Comparison of ENCODE assay signal across 9 cellular contexts in genomic region chr4:79852305-79852730, GRCh38.
DNase-seq lines count a peak whose midpoint lies in the region; ATAC-seq and TF ChIP-seq lines count a peak whose summit lies in the region.
"Had no signal": no experiment of that assay in that cellular context is flagged by ENCODE, and none has a peak within 500 bp of the region (broad histone marks: within the 10 kb centered on the region; RNA-seq: fewer than 3 reads in every experiment).

No MANE protein-coding gene starts in this region.

- H3K9ac ChIP-seq in IMR-90 (ENCODE audit: low read depth, low read length): no peak overlapping the region

- no peak for TF ChIP-seq EP300 in transverse colon (IDR thresholded peaks at IDR 0.05; ENCODE audit: low read depth)

- peak overlapping the region; percentile 63; the same call in 1 of the 2 replicates for H3K27ac ChIP-seq in IMR-90 (ENCODE audit: insufficient read depth, low read length)
- peak overlapping the region in 3 of 4 donors; percentile 5 to 41 (median 24) for H3K27ac ChIP-seq in transverse colon

- H2BK15ac ChIP-seq in IMR-90 (ENCODE audit: low read depth, low read length): no peak overlapping the region; the same call in 2 of the 3 replicates

- H2AFZ ChIP-seq in IMR-90 (replicated peaks; ENCODE audit: low read length, poor library complexity): peak overlapping the region; percentile 79

- peak overlapping the region; percentile 59 for H3K14ac ChIP-seq in IMR-90 (replicated peaks; ENCODE audit: low read depth, low read length)

- H3K36me3 ChIP-seq in IMR-90 (ENCODE audit: control insufficient read depth, insufficient read depth, low read length) (no peaks in the 10 kb centered on the region), transverse colon (no peaks in the 10 kb centered on the region)

- H4K20me1 ChIP-seq in IMR-90 (ENCODE audit: insufficient read depth, low read length): no peaks in the 10 kb centered on the region

- H2BK5ac ChIP-seq in IMR-90 (ENCODE audit: low read depth, low read length, poor library complexity, severe bottlenecking): peak overlapping the region; percentile 47

- H3K4me2 ChIP-seq in IMR-90 (ENCODE audit: low read depth, low read length): peak overlapping the region; percentile 30

- dilution Hi-C loops in IMR-90 (cut with HindIII; ENCODE audit: low sequenced_read_pairs, unreplicated experiment): no loop called here

- H4K8ac ChIP-seq in IMR-90 (ENCODE audit: low read depth in 2 of 2, low read length in 2 of 2): peak overlapping the region; percentile 66 to 86; a peak in 3 of 4 replicates

- H4K91ac ChIP-seq in IMR-90 (ENCODE audit: insufficient read depth, low read depth, low read length): peak overlapping the region; percentile 86

- no peak overlapping the region for H2AK9ac ChIP-seq in IMR-90 (replicated peaks; ENCODE audit: low read depth, low read length, poor library complexity)

- BruUV-seq in IMR-90 (replicated peaks; lab: Mats Ljungman, UMichigan): no TSS peak

- CTCF ChIA-PET in IMR-90 (lab: Yijun Ruan, JAX): no interaction called here

- DNase-seq in IMR-90: peak; percentile 81
- peak; percentile 32 for DNase-seq in amniotic stem cell (lab: John Stamatoyannopoulos, UW)
- DNase-seq in iPS DF 4.7 (ENCODE audit: extremely low read depth, low spot score): peak; percentile 5
- peak; percentile 9 for DNase-seq in transverse colon
- DNase-seq in activated gamma-delta T cell (lab: John Stamatoyannopoulos, UW): no peak
- no peak for DNase-seq in RPMI8226
- DNase-seq: activated CD8-positive, alpha-beta memory T cell treated with anti-CD3 and anti-CD28 coated beads for 24 hours; nucleus accumbens had no signal

- peak overlapping the region; percentile 32; the same call in 1 of the 2 replicates for H3K18ac ChIP-seq in IMR-90 (ENCODE audit: low read depth, low read length)

- H3K23ac ChIP-seq in IMR-90 (ENCODE audit: low read depth, low read length): peak overlapping the region; percentile 71

- H3K9me1 ChIP-seq in IMR-90 (ENCODE audit: insufficient read depth, low read length): no peaks in the 10 kb centered on the region

- intact Hi-C loops in IMR-90 (cut with micrococcal nuclease): loop anchor here (10.0 kb wide), 1 partner anchor 222 kb away; the partner anchor contains the start of gene ANTXR2
- intact Hi-C loops in transverse colon (cut with DNase I; ENCODE audit: low total_unique reads): no loop called here

- TF ChIP-seq RAD21 in IMR-90 (IDR thresholded peaks at IDR 0.05; ENCODE audit: low read length): no peak

- H3K9me3 ChIP-seq in IMR-90 (ENCODE audit: control insufficient read depth, insufficient read depth, low read length) (no peaks in the 10 kb centered on the region), transverse colon (no peaks in the 10 kb centered on the region)

- TF ChIP-seq POLR2A in IMR-90 (IDR thresholded peaks at IDR 0.05; ENCODE audit: low read depth, low read length): no peak
- TF ChIP-seq POLR2A in transverse colon (IDR thresholded peaks at IDR 0.05): no peak

- peak; percentile 67 for ATAC-seq in IMR-90 (ENCODE audit: low read depth)
- no peak for ATAC-seq in GM18873 (IDR thresholded peaks at IDR 0.05; ENCODE audit: low FRiP score, unreplicated experiment)

- no peak overlapping the region for H2AK5ac ChIP-seq in IMR-90 (ENCODE audit: low read depth, low read length)

- in situ Hi-C loops in IMR-90 (cut with MboI; ENCODE audit: low sequenced_read_pairs): no loop called here
- in situ Hi-C loops in transverse colon (cut with MboI; ENCODE audit: low pct_ligation_motif_present in 1 of 4, low pct_unique_long_range_greater_than_20kb in 1 of 4, low sequenced_read_pairs in 3 of 4): no loop called here

- H3K79me1 ChIP-seq in IMR-90 (ENCODE audit: low read depth in 1 of 2, low read length in 2 of 2): no peaks in the 10 kb centered on the region

- H3K56ac ChIP-seq in IMR-90 (ENCODE audit: extremely low read depth, insufficient read depth, low read length): peak overlapping the region; percentile 63; the same call in 1 of the 2 replicates

- H3K4me1 ChIP-seq in IMR-90 (ENCODE audit: control insufficient read depth, insufficient read depth, low read length): peaks cover 7% of the 10 kb centered on the region
- peaks cover 0 to 11% (median 1%) of the 10 kb centered on the region in 4 donors for H3K4me1 ChIP-seq in transverse colon

- H3K4me3 ChIP-seq in IMR-90 (ENCODE audit: insufficient read depth, low read depth, low read length) (no peak overlapping the region), transverse colon (no peak overlapping the region)

- WGBS in IMR-90 (ENCODE audit: extremely low coverage in 2 of 2, insufficient read length in 1 of 2), 2 experiments: no CpG with 5 or more reads among the region's 4 CpGs
- WGBS in transverse colon (ENCODE audit: low coverage in 1 of 2), 2 donors: 64 to 81% methylated on average over 3 to 4 of the region's 4 CpGs

- no peaks in the 10 kb centered on the region for H3K27me3 ChIP-seq in IMR-90 (ENCODE audit: control insufficient read depth, insufficient read depth, low read length)
- H3K27me3 ChIP-seq in transverse colon: no peaks in the 10 kb centered on the region

- H2BK20ac ChIP-seq in IMR-90 (ENCODE audit: low read depth, low read length): peak overlapping the region; percentile 93

- TF ChIP-seq CTCF in IMR-90 (conservative IDR thresholded peaks at IDR 0.05; ENCODE audit: low read depth, low read length): no peak
- TF ChIP-seq CTCF in transverse colon (IDR thresholded peaks at IDR 0.05): no peak

- peak overlapping the region; percentile 91 for H2BK120ac ChIP-seq in IMR-90 (ENCODE audit: low read depth, low read length)

- H3K4ac ChIP-seq in IMR-90 (ENCODE audit: low read depth, low read length): peak overlapping the region; percentile 88

- POLR2A ChIA-PET in IMR-90 (lab: Charles Lee; ENCODE audit: unreplicated experiment): no interaction called here

- H4K5ac ChIP-seq in IMR-90 (ENCODE audit: low read depth, low read length): peak overlapping the region; percentile 22

TF ChIP-seq in IMR-90, 13 proteins besides CTCF, POLR2A, EP300 and RAD21:
- TF ChIP-seq CEBPB (IDR thresholded peaks at IDR 0.05; ENCODE audit: low read depth, low read length): peak; percentile 77
- TF ChIP-seq CHD1 (IDR thresholded peaks at IDR 0.05; ENCODE audit: low read depth, low read length): no peak
- no peak for TF ChIP-seq RFX5 (IDR thresholded peaks at IDR 0.05; ENCODE audit: low read depth, low read length)

Comparison
In these comparisons a context has a peak if more than half of its experiments do, and no peak if none do; other contexts are left out.
1. DNase-seq: peak in IMR-90 (single experiment), amniotic stem cell (single experiment), iPS DF 4.7 (single experiment) and transverse colon (single experiment); none in activated gamma-delta T cell (single experiment) and RPMI8226 (single experiment).